In the genomic region with DNA sequence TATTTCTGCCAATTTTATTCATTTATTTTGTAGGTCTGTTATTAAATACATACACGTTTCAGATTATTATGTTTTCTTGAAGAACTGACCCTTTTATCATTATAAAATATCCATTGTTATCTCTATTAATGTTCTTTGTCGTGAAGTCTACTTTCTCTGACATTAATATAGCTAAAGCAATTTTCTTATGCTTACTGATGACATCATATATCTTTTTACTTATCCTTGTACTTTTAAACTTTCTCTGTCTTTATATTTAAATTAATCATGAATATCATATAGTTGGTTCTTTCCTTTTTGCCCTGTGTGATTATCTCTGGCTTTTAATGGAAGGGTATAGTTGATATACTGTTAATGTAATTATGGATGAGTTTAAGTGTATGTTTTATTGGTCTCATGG, we compare ENCODE assay signal across 1 cellular context.
TF ChIP-seq lines count a peak whose summit lies in the region.

No MANE protein-coding gene starts in this region.

TF ChIP-seq in HEK293, 187 proteins besides CTCF, POLR2A, EP300 and RAD21 (continued from another document):
- peak; percentile 57 for TF ChIP-seq ATF2 (tag by site-specific recombination; IDR thresholded peaks at IDR 0.05; ENCODE audit: low read depth)
